In genomic region chr3:45002139-45002660, GRCh38 we compare ENCODE assay signal across 9 cellular contexts. TPM values are rescaled to one million over a fixed set of nuclear protein-coding genes. Genes with fewer than 3 reads are reported as not detected.
"Had no signal": no experiment of that assay in that cellular context is flagged by ENCODE, and none has a peak within 500 bp of the region (broad histone marks: within the 10 kb centered on the region; RNA-seq: fewer than 3 reads in every experiment).

No MANE protein-coding gene starts in this region.

- H3K4me1 ChIP-seq: foreskin keratinocyte, tibial nerve had no signal

- H3K27ac ChIP-seq: foreskin keratinocyte, parathyroid adenoma had no signal

- ATAC-seq: activated CD8-positive, alpha-beta T cell treated with anti-CD3 and anti-CD28 coated beads, Interleukin-2, amount 10 ng/mL, durations not matched to agents 7 days and 5 days; foreskin keratinocyte had no signal

- H3K4me3 ChIP-seq: dorsolateral prefrontal cortex, tibial nerve had no signal

- H3K9me3 ChIP-seq: tibial nerve had no signal

- H2AFZ ChIP-seq: parathyroid adenoma had no signal

- H3K4me3 Mint-ChIP-seq: activated CD8-positive, alpha-beta T cell treated with anti-CD3 and anti-CD28 coated beads, Interleukin-2, amount 10 ng/mL, durations not matched to agents 7 days and 5 days; activated naive CD4-positive, alpha-beta T cell treated with anti-CD3 and anti-CD28 coated beads for 36 hours; T-helper 2 cell treated with Interferon-gamma antibody and Interleukin-4, amounts not matched to agents 5 μg/mL and 100 μg/mL, for 36 hours had no signal

- H3K79me2 ChIP-seq: parathyroid adenoma had no signal

- H3K27me3 ChIP-seq: dorsolateral prefrontal cortex, foreskin keratinocyte, tibial nerve had no signal

- H3K27ac Mint-ChIP-seq: activated naive CD4-positive, alpha-beta T cell treated with anti-CD3 and anti-CD28 coated beads for 36 hours had no signal

- H3K9ac ChIP-seq: parathyroid adenoma had no signal

- DNase-seq: activated CD8-positive, alpha-beta memory T cell treated with anti-CD3 and anti-CD28 coated beads, Interleukin-2, amount 50 U/mL, for 48 hours; activated CD8-positive, alpha-beta T cell treated with anti-CD3 and anti-CD28 coated beads, Interleukin-2, amount 10 ng/mL, durations not matched to agents 7 days and 5 days; activated naive CD4-positive, alpha-beta T cell treated with anti-CD3 and anti-CD28 coated beads for 36 hours; dorsolateral prefrontal cortex; foreskin keratinocyte; small intestine had no signal

RNA-seq across cellular contexts. Expression of gene CLEC3B, which starts 23.9 kb away (rescaled TPM):
- total RNA-seq: activated naive CD4-positive, alpha-beta T cell treated with anti-CD3 and anti-CD28 coated beads for 36 hours; foreskin keratinocyte had no signal
